11 cellular contexts compared by ENCODE assay signal in the genomic region with DNA sequence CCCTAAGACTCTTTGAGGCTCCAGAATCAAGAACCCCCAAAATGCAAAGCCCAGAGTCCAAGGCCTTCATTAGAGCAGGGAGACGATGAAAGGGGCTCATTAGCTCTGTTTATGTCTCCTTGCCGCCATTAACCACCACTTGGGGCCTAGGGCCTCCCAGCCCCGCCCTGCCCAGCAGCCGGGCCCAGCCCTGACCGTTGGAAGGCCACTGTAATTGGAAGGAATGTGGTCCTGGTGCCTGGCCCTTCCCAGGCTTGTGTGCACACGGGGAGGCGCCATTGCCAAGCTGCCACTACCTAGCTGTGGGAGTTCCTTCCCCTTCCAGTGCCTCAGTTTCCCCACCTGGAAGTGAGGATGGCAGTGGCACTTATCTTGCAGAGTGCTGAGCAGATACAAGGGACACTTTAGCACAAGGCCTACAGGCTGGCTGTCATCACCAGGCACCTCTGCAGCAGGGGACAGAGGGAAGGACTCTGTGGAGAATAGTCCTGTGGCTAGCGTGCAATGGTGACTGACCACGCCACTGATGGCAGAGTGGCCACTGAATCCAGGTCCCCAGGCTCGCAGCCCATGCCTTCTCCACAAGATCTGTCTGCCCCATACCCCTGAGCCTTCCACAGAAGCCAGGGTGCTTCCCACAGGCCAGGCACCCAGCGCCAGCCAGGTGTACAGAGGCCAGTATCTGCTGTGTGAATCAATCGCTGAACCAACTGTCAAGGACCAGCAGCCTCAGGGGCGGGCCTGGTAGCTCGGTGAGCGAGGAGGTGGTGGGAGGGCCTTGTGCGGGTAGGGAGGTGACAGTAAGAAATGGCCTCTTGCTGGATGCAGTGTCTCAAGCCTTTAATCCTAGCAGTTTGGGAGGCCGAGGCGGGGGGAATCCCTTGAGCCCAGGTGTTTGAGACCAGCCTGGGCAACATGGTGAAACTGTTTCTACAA. TPM values are rescaled to one million over a fixed set of nuclear protein-coding genes. Genes with fewer than 3 reads are reported as not detected.
DNase-seq lines count a peak whose midpoint lies in the region; ATAC-seq and TF ChIP-seq lines count a peak whose summit lies in the region.
"Had no signal": no experiment of that assay in that cellular context is flagged by ENCODE, and none has a peak within 500 bp of the region (broad histone marks: within the 10 kb centered on the region; RNA-seq: fewer than 3 reads in every experiment).

No MANE protein-coding gene starts in this region.

- peaks cover 3% of the 10 kb centered on the region for H3K36me3 ChIP-seq in mesodermal cell (ENCODE audit: control insufficient read depth, insufficient read depth, low read length)
- H3K36me3 ChIP-seq: neural progenitor cell had no signal

- peak; percentile 49 for DNase-seq in stimulated activated CD4-positive, alpha-beta T cell treated with anti-CD3 and anti-CD28 coated beads, Interleukin-1b, Interleukin-23, amount 100 ng/mL, for 48 hours
- DNase-seq in stimulated activated CD4-positive, alpha-beta T cell treated with anti-CD3 and anti-CD28 coated beads, Interleukin-4, amount 100 ng/mL, for 4 hours: no peak
- DNase-seq in activated T-cell treated with anti-CD3 and anti-CD28 coated beads, Interleukin-2, amount 50 U/mL, for 72 hours: peak; percentile 64 to 66
- no peak for DNase-seq in GM10248 (ENCODE audit: extremely low spot score)
- DNase-seq: DMS 273 treated with DMSO at 0.1 percent for 48 hours, Karpas-422 had no signal

- H3K4me3 Mint-ChIP-seq in activated T-cell treated with anti-CD3 and anti-CD28 coated beads, Interleukin-2, amount 50 U/mL, for 72 hours: peak overlapping the region; percentile 64 to 78

- ATAC-seq in activated T-cell treated with anti-CD3 and anti-CD28 coated beads, Interleukin-2, amount 50 U/mL, for 72 hours (replicated peaks in 1 of 2): peak in 1 of 2 donors; percentile 24
- ATAC-seq in GM19452 (IDR thresholded peaks at IDR 0.05; ENCODE audit: unreplicated experiment) (no peak), GM21390 (IDR thresholded peaks at IDR 0.05; ENCODE audit: unreplicated experiment) (no peak), HG03196 (IDR thresholded peaks at IDR 0.05; ENCODE audit: unreplicated experiment) (no peak)

- POLR2A ChIA-PET in GM10248 (lab: Yijun Ruan, JAX): interaction anchor here (1.0 to 2.0 kb wide), 3 partner anchors 9 to 113 kb away, joined by 3 to 11 read pairs (median 5); a partner anchor contains a TSS

- CTCF ChIA-PET in GM10248 (lab: Yijun Ruan, JAX): interaction anchor here (1.1 to 10.7 kb wide), 11 partner anchors 12 to 315 kb away, joined by 3 to 473 read pairs (median 16); a partner anchor contains a TSS

- H3K36me3 Mint-ChIP-seq in activated T-cell treated with anti-CD3 and anti-CD28 coated beads, Interleukin-2, amount 50 U/mL, for 72 hours (ENCODE audit: insufficient read depth in 2 of 2): no peaks in the 10 kb centered on the region
- H3K36me3 Mint-ChIP-seq: neural progenitor cell had no signal

- no peak overlapping the region for H3K4me3 ChIP-seq in mesodermal cell (ENCODE audit: extremely low read depth, insufficient read depth, low read length, poor library complexity, severe bottlenecking)

- H3K9me3 ChIP-seq in mesodermal cell (ENCODE audit: control insufficient read depth, low read length): no peaks in the 10 kb centered on the region

- H3K4me1 ChIP-seq in mesodermal cell (ENCODE audit: control insufficient read depth, insufficient read depth, low read length, poor library complexity, severe bottlenecking): peaks cover 36% of the 10 kb centered on the region

- H3K27ac ChIP-seq in mesodermal cell (ENCODE audit: low read depth, low read length, severe bottlenecking): peak overlapping the region; percentile 36
- H3K27ac ChIP-seq: neural progenitor cell had no signal

- no peaks in the 10 kb centered on the region for H3K9me3 Mint-ChIP-seq in activated T-cell treated with anti-CD3 and anti-CD28 coated beads, Interleukin-2, amount 50 U/mL, for 72 hours
- H3K9me3 Mint-ChIP-seq: neural progenitor cell had no signal

- WGBS in mesodermal cell (ENCODE audit: insufficient coverage in 2 of 2), 2 experiments: 81 to 83% methylated on average over 13 to 16 of the region's 18 CpGs

- TF ChIP-seq CTCF in GM10248 (IDR thresholded peaks at IDR 0.05; ENCODE audit: control extremely low read depth, extremely low read depth, low read depth, missing control alignments): no peak

- H3K4me1 Mint-ChIP-seq in activated T-cell treated with anti-CD3 and anti-CD28 coated beads, Interleukin-2, amount 50 U/mL, for 72 hours (ENCODE audit: low read depth): peaks cover 71% of the 10 kb centered on the region

- H3K27me3 Mint-ChIP-seq in activated T-cell treated with anti-CD3 and anti-CD28 coated beads, Interleukin-2, amount 50 U/mL, for 72 hours (ENCODE audit: low read depth): no peaks in the 10 kb centered on the region

- H3K27ac Mint-ChIP-seq in activated T-cell treated with anti-CD3 and anti-CD28 coated beads, Interleukin-2, amount 50 U/mL, for 72 hours: peak overlapping the region; percentile 56
- H3K27ac Mint-ChIP-seq: neural progenitor cell had no signal

RNA-seq across cellular contexts. Expression of a gene that starts 20.8 kb away (rescaled TPM):
- 1 to 10 TPM in 1 of 2 donors, under 1 TPM in 1; 0.86 to 2.0 TPM for total RNA-seq in activated T-cell treated with anti-CD3 and anti-CD28 coated beads, Interleukin-2, amount 50 U/mL, for 72 hours
- 16.3 TPM for polyA plus RNA-seq in mesodermal cell (2013, experiment 1 of 2)
- polyA plus RNA-seq in mesodermal cell (2013, experiment 2 of 2): 10.2 TPM

RNA-seq across cellular contexts. Expression of a gene that starts 21.9 kb away (rescaled TPM):
- total RNA-seq in activated T-cell treated with anti-CD3 and anti-CD28 coated beads, Interleukin-2, amount 50 U/mL, for 72 hours: 10 to 100 TPM; 50.7 to 78.2 TPM
- 66.2 TPM for polyA plus RNA-seq in mesodermal cell (2013, experiment 1 of 2)
- polyA plus RNA-seq in mesodermal cell (2013, experiment 2 of 2): 57.5 TPM

Comparison
In these comparisons a context has a peak if more than half of its experiments do, and no peak if none do; other contexts are left out.
1. DNase-seq: peak in stimulated activated CD4-positive, alpha-beta T cell treated with anti-CD3 and anti-CD28 coated beads, Interleukin-1b, Interleukin-23, amount 100 ng/mL, for 48 hours (single experiment) and activated T-cell treated with anti-CD3 and anti-CD28 coated beads, Interleukin-2, amount 50 U/mL, for 72 hours (2 of 2); none in stimulated activated CD4-positive, alpha-beta T cell treated with anti-CD3 and anti-CD28 coated beads, Interleukin-4, amount 100 ng/mL, for 4 hours (0 of 2) and GM10248 (single experiment).